Comparison of ENCODE assay signal across 12 cellular contexts in the genomic region with DNA sequence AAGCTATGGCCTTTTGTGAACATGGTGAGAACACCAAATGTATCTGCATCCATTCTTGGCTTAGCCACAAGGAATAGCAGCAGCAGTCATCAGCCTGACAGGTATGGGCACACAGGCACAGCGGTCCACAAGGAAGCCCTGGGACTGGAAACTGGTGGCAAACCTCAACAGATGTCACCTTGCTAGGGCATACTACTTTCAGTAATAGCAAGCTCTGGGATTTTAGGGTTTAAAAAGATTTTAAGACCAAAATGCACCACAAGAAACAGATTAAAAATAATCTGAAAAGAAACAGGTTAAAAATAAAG. TPM values are rescaled to one million over a fixed set of nuclear protein-coding genes. Genes with fewer than 3 reads are reported as not detected.
"Had no signal": no experiment of that assay in that cellular context is flagged by ENCODE, and none has a peak within 500 bp of the region (broad histone marks: within the 10 kb centered on the region; RNA-seq: fewer than 3 reads in every experiment).

No MANE protein-coding gene starts in this region.

- H3K4me3 ChIP-seq: cardiac muscle cell, gastroesophageal sphincter, right lobe of liver, upper lobe of left lung had no signal

- H3K36me3 ChIP-seq: cardiac muscle cell, gastroesophageal sphincter, right lobe of liver, upper lobe of left lung had no signal

- H3K27me3 ChIP-seq: cardiac muscle cell, right lobe of liver, upper lobe of left lung had no signal

- H3K27ac ChIP-seq: cardiac muscle cell, right lobe of liver, upper lobe of left lung had no signal

- H3K4me3 Mint-ChIP-seq: activated B cell treated with CpG ODN at 0.5 μM for 24 hours; activated naive CD8-positive, alpha-beta T cell treated with anti-CD3 and anti-CD28 coated beads for 36 hours; activated T-cell treated with anti-CD3 and anti-CD28 coated beads, Interleukin-2, amount 50 U/mL, for 4 hours; memory B cell; T-helper 1 cell treated with Interleukin-12 subunit alpha and Interleukin-12 subunit beta and Interleukin-4 antibody, amounts not matched to agents 30 μg/mL and 1 μg/mL, for 36 hours had no signal

- H3K9me3 ChIP-seq: gastroesophageal sphincter, right lobe of liver, upper lobe of left lung had no signal

- H3K27ac Mint-ChIP-seq: activated B cell treated with CpG ODN at 0.5 μM for 24 hours; activated naive CD8-positive, alpha-beta T cell treated with anti-CD3 and anti-CD28 coated beads for 36 hours; activated T-helper 2 cell treated with anti-CD3 and anti-CD28 coated beads, Interferon-gamma antibody, Interleukin-2, Interleukin-4, amounts not matched to agents 10 μg/mL and 5 μg/mL and 100 μg/mL, durations not matched to agents 14 hours and 24 hours and 36 hours; memory B cell; T-helper 1 cell treated with Interleukin-12 subunit alpha and Interleukin-12 subunit beta and Interleukin-4 antibody, amounts not matched to agents 30 μg/mL and 1 μg/mL, for 36 hours had no signal

- H3K9me3 Mint-ChIP-seq: activated B cell treated with CpG ODN at 0.5 μM for 24 hours; activated naive CD8-positive, alpha-beta T cell treated with anti-CD3 and anti-CD28 coated beads for 36 hours; activated T-cell treated with anti-CD3 and anti-CD28 coated beads, Interleukin-2, amount 50 U/mL, for 4 hours; activated T-helper 2 cell treated with anti-CD3 and anti-CD28 coated beads, Interferon-gamma antibody, Interleukin-2, Interleukin-4, amounts not matched to agents 10 μg/mL and 5 μg/mL and 100 μg/mL, durations not matched to agents 14 hours and 24 hours and 36 hours; memory B cell; T-helper 1 cell treated with Interleukin-12 subunit alpha and Interleukin-12 subunit beta and Interleukin-4 antibody, amounts not matched to agents 30 μg/mL and 1 μg/mL, for 36 hours had no signal

- H3K27me3 Mint-ChIP-seq: activated B cell treated with CpG ODN at 0.5 μM for 24 hours, memory B cell had no signal

- H3K36me3 Mint-ChIP-seq: activated naive CD8-positive, alpha-beta T cell treated with anti-CD3 and anti-CD28 coated beads for 36 hours had no signal

RNA-seq across cellular contexts. Expression of a gene that starts 9.7 kb away (rescaled TPM):
- total RNA-seq: activated CD8-positive, alpha-beta memory T cell treated with anti-CD3 and anti-CD28 coated beads for 36 hours; activated naive CD8-positive, alpha-beta T cell treated with anti-CD3 and anti-CD28 coated beads for 36 hours; activated T-cell treated with anti-CD3 and anti-CD28 coated beads, Interleukin-2, amount 50 U/mL, for 4 hours; activated T-helper 2 cell treated with anti-CD3 and anti-CD28 coated beads, Interferon-gamma antibody, Interleukin-2, Interleukin-4, amounts not matched to agents 10 μg/mL and 5 μg/mL and 100 μg/mL, durations not matched to agents 14 hours and 24 hours and 36 hours; epithelial cell of proximal tubule had no signal

RNA-seq across cellular contexts. Expression of a gene that starts 43.0 kb away (rescaled TPM):
- total RNA-seq: activated naive CD8-positive, alpha-beta T cell treated with anti-CD3 and anti-CD28 coated beads for 36 hours; activated T-helper 2 cell treated with anti-CD3 and anti-CD28 coated beads, Interferon-gamma antibody, Interleukin-2, Interleukin-4, amounts not matched to agents 10 μg/mL and 5 μg/mL and 100 μg/mL, durations not matched to agents 14 hours and 24 hours and 36 hours; epithelial cell of proximal tubule had no signal
